Comparison of ENCODE assay signal across 15 cellular contexts in the genomic region with DNA sequence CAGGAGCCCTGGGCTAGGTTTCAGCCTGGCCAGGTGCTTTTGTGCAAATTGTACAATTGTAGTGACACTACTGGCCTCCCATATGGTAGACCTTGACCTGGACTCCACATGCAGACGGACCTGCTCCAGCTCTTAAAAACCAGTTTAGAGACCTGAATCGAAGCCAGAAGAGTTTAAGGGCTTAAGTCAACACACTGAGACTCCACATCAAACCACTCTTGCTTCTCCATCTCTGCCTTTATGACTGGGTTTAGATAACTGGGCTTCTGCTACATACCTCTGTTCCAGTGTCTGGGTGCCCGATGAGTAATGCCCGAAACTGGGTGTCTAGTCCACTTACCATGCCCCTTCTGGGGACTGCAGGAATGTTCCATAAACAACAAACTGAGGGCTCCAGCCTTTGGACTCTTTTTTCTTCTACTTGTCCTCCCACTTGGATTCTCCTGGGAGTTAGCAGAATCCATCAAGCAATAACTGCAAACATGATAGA. TPM values are rescaled to one million over a fixed set of nuclear protein-coding genes. Genes with fewer than 3 reads are reported as not detected.
DNase-seq lines count a peak whose midpoint lies in the region; ATAC-seq and TF ChIP-seq lines count a peak whose summit lies in the region.
"Had no signal": no experiment of that assay in that cellular context is flagged by ENCODE, and none has a peak within 500 bp of the region (broad histone marks: within the 10 kb centered on the region; RNA-seq: fewer than 3 reads in every experiment).

No MANE protein-coding gene starts in this region.

- no peaks in the 10 kb centered on the region for H4K20me1 ChIP-seq in GM23248 (ENCODE audit: insufficient read depth)

- WGBS in GM23248 (ENCODE audit: low coverage in 1 of 2, low lambda C conversion rate in 2 of 2, missing lambda C conversion rate in 2 of 2), 2 experiments = 92 to 96% methylated on average over 4 of the region's 4 CpGs

- H3K4me2 ChIP-seq in GM23248 (ENCODE audit: unreplicated experiment) (peak overlapping the region; percentile 41), skeletal muscle satellite cell (ENCODE audit: low read length) (peak overlapping the region; percentile 54)

- H3K4me3 ChIP-seq in GM23248 (0 out of 2 replicates have a peak overlapping the region, but pooled peaks have one; percentile 26), RWPE2 (ENCODE audit: severe bottlenecking) (no peak overlapping the region), fibroblast of pulmonary artery (replicated peaks; ENCODE audit: low read depth, low read length) (no peak overlapping the region), skeletal muscle satellite cell (ENCODE audit: low read length) (no peak overlapping the region)

- H3K9me3 ChIP-seq in GM23248 (ENCODE audit: low read depth) (no peaks in the 10 kb centered on the region), RWPE2 (ENCODE audit: severe bottlenecking) (no peaks in the 10 kb centered on the region), skeletal muscle satellite cell (replicated peaks; ENCODE audit: low read length) (no peaks in the 10 kb centered on the region)

- no peak overlapping the region for H2AFZ ChIP-seq in GM23248

- peaks cover 53% of the 10 kb centered on the region for H3F3A ChIP-seq in GM23248 (ENCODE audit: insufficient read depth)

- H3K4me1 ChIP-seq in GM23248 (ENCODE audit: insufficient read depth) (peaks cover 58% of the 10 kb centered on the region), RWPE2 (ENCODE audit: insufficient read depth, poor library complexity, severe bottlenecking) (peaks cover 39% of the 10 kb centered on the region), skeletal muscle satellite cell (ENCODE audit: control insufficient read depth, insufficient read depth, low read length) (peaks cover 51% of the 10 kb centered on the region)

- no peaks in the 10 kb centered on the region for H3K36me3 ChIP-seq in GM23248 (ENCODE audit: low read depth)
- no peaks in the 10 kb centered on the region for H3K36me3 ChIP-seq in RWPE2 (ENCODE audit: low read depth)
- no peaks in the 10 kb centered on the region for H3K36me3 ChIP-seq in skeletal muscle satellite cell (ENCODE audit: insufficient read depth, low read length)

- no peak for ATAC-seq in RWPE2 (ENCODE audit: low read depth)
- ATAC-seq in HG02938 (IDR thresholded peaks at IDR 0.05; ENCODE audit: unreplicated experiment) = no peak
- ATAC-seq: HCT116 had no signal

- in situ Hi-C loops in GM23248 (cut with MboI) = no loop called here

- H3K27me3 ChIP-seq in GM23248 (replicated peaks; ENCODE audit: insufficient read depth) (no peaks in the 10 kb centered on the region), RWPE2 (ENCODE audit: insufficient read depth, poor library complexity, severe bottlenecking) (no peaks in the 10 kb centered on the region), skeletal muscle satellite cell (ENCODE audit: control insufficient read depth, insufficient read depth, low read length) (no peaks in the 10 kb centered on the region)

- no peaks in the 10 kb centered on the region; the same call in 1 of the 2 replicates for H3K9me2 ChIP-seq in GM23248 (ENCODE audit: insufficient read depth)

- no peaks in the 10 kb centered on the region for H3K79me2 ChIP-seq in GM23248 (ENCODE audit: insufficient read depth)

- H3K27ac ChIP-seq in GM23248 (peak overlapping the region; percentile 88), RWPE2 (ENCODE audit: poor library complexity, severe bottlenecking) (peak overlapping the region; percentile 95)

- TF ChIP-seq CTCF in RWPE2 (IDR thresholded peaks at IDR 0.05; ENCODE audit: poor library complexity, severe bottlenecking) (no peak), fibroblast of pulmonary artery (IDR thresholded peaks at IDR 0.05; ENCODE audit: low read length, missing control alignments) (no peak)

- H3K9ac ChIP-seq in GM23248 (peak overlapping the region; percentile 48; the same call in 1 of the 2 replicates), skeletal muscle satellite cell (ENCODE audit: low read depth, low read length) (peak overlapping the region; percentile 45)

- DNase-seq in GM23248 (peak; percentile 50), RWPE2 (ENCODE audit: low spot score) (no peak), fibroblast of pulmonary artery (ENCODE audit: low read depth) (peak; percentile 52), DMS79 (lab: John Stamatoyannopoulos, UW) (no peak), Kasumi-1 (lab: John Stamatoyannopoulos, UW) (no peak)
- no peak for DNase-seq in stimulated activated naive CD4-positive, alpha-beta T cell treated with Interleukin-2 at 50 U/mL for 16 hours (lab: John Stamatoyannopoulos, UW)
- DNase-seq: activated effector memory CD4-positive, alpha-beta T cell treated with Interleukin-2 at 50 U/mL for 16 hours; DMS153; endodermal cell; mesendoderm had no signal

RNA-seq across cellular contexts. Expression of gene TMEM212, which starts 32.8 kb away (rescaled TPM):
- total RNA-seq in GM23248 (2014; rRNA removed; shearing (Covaris generic)) = not detected in 2 replicates
- not detected in 2 replicates for polyA plus RNA-seq in GM23248 (2016; fragmentation: Nextera tagmentation; extraction: Ambion mirVana)
- not detected in 2 replicates for total RNA-seq in skeletal muscle satellite cell (2012; rRNA removed)
- total RNA-seq: endodermal cell, NCI-H460, urinary bladder had no signal
- polyA plus RNA-seq: urinary bladder had no signal

Comparison
In these comparisons a context has a peak if more than half of its experiments do, and no peak if none do; other contexts are left out.
1. DNase-seq: peak in GM23248 (single experiment) and fibroblast of pulmonary artery (single experiment); none in RWPE2 (single experiment), DMS79 (single experiment), Kasumi-1 (0 of 2) and stimulated activated naive CD4-positive, alpha-beta T cell treated with Interleukin-2 at 50 U/mL for 16 hours (single experiment).